ENCODE assay signal across 9 cellular contexts in the genomic region with DNA sequence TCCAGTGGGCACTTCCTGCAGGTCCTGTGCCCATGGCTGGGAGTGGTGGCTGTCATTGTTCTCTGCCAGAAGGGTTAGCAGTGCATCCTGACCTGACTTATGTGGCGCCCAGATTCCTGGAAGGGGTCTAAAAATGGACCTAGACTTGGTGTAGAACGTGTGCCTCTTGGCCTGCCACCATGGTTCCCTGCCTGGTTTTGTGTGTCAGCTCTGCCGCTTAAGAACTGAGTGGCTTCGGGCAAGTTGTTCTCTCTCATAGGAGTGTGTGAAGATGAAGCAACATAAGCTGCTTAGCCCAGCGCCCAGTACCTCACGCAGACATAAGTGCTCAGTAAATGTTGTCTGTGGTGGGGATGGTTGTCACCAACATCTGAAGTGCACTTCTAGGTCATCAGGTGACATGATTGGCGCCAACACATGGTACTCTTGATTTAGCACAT. TPM values are rescaled to one million over a fixed set of nuclear protein-coding genes. Genes with fewer than 3 reads are reported as not detected.
DNase-seq lines count a peak whose midpoint lies in the region; ATAC-seq and TF ChIP-seq lines count a peak whose summit lies in the region.
"Had no signal": no experiment of that assay in that cellular context is flagged by ENCODE, and none has a peak within 500 bp of the region (broad histone marks: within the 10 kb centered on the region; RNA-seq: fewer than 3 reads in every experiment).

No MANE protein-coding gene starts in this region.

- H3K27ac ChIP-seq in trophoblast cell (ENCODE audit: low read depth, low read length): peak overlapping the region; percentile 19

- H3K36me3 ChIP-seq in trophoblast cell (ENCODE audit: control insufficient read depth in 1 of 2, insufficient read depth in 2 of 2, low read length in 2 of 2): peaks cover 10 to 20% of the 10 kb centered on the region in 2 experiments

- no peaks in the 10 kb centered on the region for H3K27me3 ChIP-seq in trophoblast cell (ENCODE audit: insufficient read depth, low read length)

- H2BK120ac ChIP-seq in trophoblast cell (ENCODE audit: insufficient read depth, low read length, poor library complexity): no peak overlapping the region

- no peaks in the 10 kb centered on the region for H3K27me3 Mint-ChIP-seq in effector memory CD8-positive, alpha-beta T cell

- H3K18ac ChIP-seq in trophoblast cell (ENCODE audit: low read length): peak overlapping the region; percentile 19

- H4K12ac ChIP-seq in trophoblast cell (ENCODE audit: low read depth, low read length): no peak overlapping the region

- CTCF ChIA-PET in HEK293T (lab: Yijun Ruan, JAX): interaction anchor here (0.5 to 1.2 kb wide), 2 partner anchors 97 to 425 kb away, joined by 3 to 4 read pairs; no protein-coding TSS in a partner anchor

- H4K91ac ChIP-seq in trophoblast cell (ENCODE audit: low read depth, low read length): no peak overlapping the region

- DNase-seq in DMS153 treated with DMSO at 0.1 percent for 48 hours (lab: John Stamatoyannopoulos, UW; ENCODE audit: unreplicated experiment) (peak; percentile 51), NCI-H345 treated with DMSO at 0.1 percent for 48 hours (lab: John Stamatoyannopoulos, UW; ENCODE audit: unreplicated experiment) (peak; percentile 96), trophoblast cell (no peak), NCI-H2107 (lab: John Stamatoyannopoulos, UW) (no peak), HEK293T (ENCODE audit: extremely low spot score) (no peak), germinal center (ENCODE audit: low spot score) (no peak)
- DNase-seq in effector memory CD8-positive, alpha-beta T cell: no peak
- DNase-seq: MM.1S had no signal

- no peak overlapping the region for H3K23ac ChIP-seq in trophoblast cell (ENCODE audit: low read length)

- no peaks in the 10 kb centered on the region for H3K9me3 ChIP-seq in trophoblast cell (ENCODE audit: insufficient read depth, low read depth, low read length)

- peaks cover 14 to 21% of the 10 kb centered on the region in 2 experiments for H3K4me1 ChIP-seq in trophoblast cell (ENCODE audit: control insufficient read depth in 1 of 2, insufficient read depth in 2 of 2, low read length in 2 of 2)

- H3K4ac ChIP-seq in trophoblast cell (ENCODE audit: low read depth, low read length): no peak overlapping the region

- H2AK5ac ChIP-seq in trophoblast cell (ENCODE audit: low read length): no peak overlapping the region

- H3K4me1 Mint-ChIP-seq in effector memory CD8-positive, alpha-beta T cell (ENCODE audit: low read depth in 2 of 2): peaks cover 44 to 51% of the 10 kb centered on the region in 2 donors

- H4K8ac ChIP-seq in trophoblast cell (ENCODE audit: low read depth, low read length): no peak overlapping the region

- peaks cover 7% of the 10 kb centered on the region for H3K79me1 ChIP-seq in trophoblast cell (ENCODE audit: low read length)

- no peak overlapping the region for H2BK5ac ChIP-seq in trophoblast cell (ENCODE audit: low read depth, low read length, poor library complexity)

- no CpG with 5 or more reads among the region's 7 CpGs for WGBS in trophoblast cell (ENCODE audit: extremely low coverage, insufficient coverage, insufficient read length)

- no peak overlapping the region for H3K4me3 Mint-ChIP-seq in effector memory CD8-positive, alpha-beta T cell

- ATAC-seq in effector memory CD8-positive, alpha-beta T cell (replicated peaks): no peak
- no peak for ATAC-seq in HG02588 (IDR thresholded peaks at IDR 0.05; ENCODE audit: unreplicated experiment)

- H3K9me3 Mint-ChIP-seq in effector memory CD8-positive, alpha-beta T cell: no peaks in the 10 kb centered on the region

- no peak overlapping the region for H3K9ac ChIP-seq in trophoblast cell (ENCODE audit: low read length)

- peaks cover 77% of the 10 kb centered on the region for H3K36me3 Mint-ChIP-seq in effector memory CD8-positive, alpha-beta T cell (ENCODE audit: insufficient read depth)

- no peak overlapping the region for H2AFZ ChIP-seq in trophoblast cell (ENCODE audit: insufficient read depth, low read length, poor library complexity)

- peak overlapping the region; percentile 15 to 91 for H3K27ac Mint-ChIP-seq in effector memory CD8-positive, alpha-beta T cell

- H3K79me2 ChIP-seq in trophoblast cell (ENCODE audit: control insufficient read depth, insufficient read depth, low read length, poor library complexity): peaks cover 2% of the 10 kb centered on the region

- no peak overlapping the region for H3K4me2 ChIP-seq in trophoblast cell (ENCODE audit: low read length)

- no peak overlapping the region for H3K4me3 ChIP-seq in trophoblast cell (ENCODE audit: low read depth, low read length)

- POLR2A ChIA-PET in HEK293T (lab: Yijun Ruan, JAX): interaction anchor here (1.1 to 1.5 kb wide), 2 partner anchors 13 to 52 kb away, joined by 3 to 9 read pairs; a partner anchor contains a TSS

- peak overlapping the region; percentile 15 for H2BK12ac ChIP-seq in trophoblast cell (ENCODE audit: low read length)

- H3K14ac ChIP-seq in trophoblast cell (ENCODE audit: low read length): peak overlapping the region; percentile 12

TF ChIP-seq in HEK293T, 16 proteins besides CTCF, POLR2A, EP300 and RAD21:
- TF ChIP-seq FOXM1 (IDR thresholded peaks at IDR 0.05; ENCODE audit: borderline replicate concordance) (no peak), L3MBTL2 (conservative IDR thresholded peaks at IDR 0.05) (no peak), FOXA1 (IDR thresholded peaks at IDR 0.05) (no peak), LEF1 (IDR thresholded peaks at IDR 0.05; ENCODE audit: borderline replicate concordance) (no peak), BHLHE40 (IDR thresholded peaks at IDR 0.05; ENCODE audit: borderline replicate concordance) (no peak), CTBP1 (IDR thresholded peaks at IDR 0.05; ENCODE audit: borderline replicate concordance) (no peak), FOXK2 (IDR thresholded peaks at IDR 0.05) (no peak), SP1 (IDR thresholded peaks at IDR 0.05) (no peak), HDGF (IDR thresholded peaks at IDR 0.05; ENCODE audit: borderline replicate concordance) (no peak), NFRKB (IDR thresholded peaks at IDR 0.05) (no peak), SUZ12 (IDR thresholded peaks at IDR 0.05) (no peak), ZNF384 (IDR thresholded peaks at IDR 0.05) (no peak), TARDBP (IDR thresholded peaks at IDR 0.05) (no peak), ELF4 (IDR thresholded peaks at IDR 0.05) (no peak), ARNT (IDR thresholded peaks at IDR 0.05) (no peak)
- TF ChIP-seq, protein P1, sequence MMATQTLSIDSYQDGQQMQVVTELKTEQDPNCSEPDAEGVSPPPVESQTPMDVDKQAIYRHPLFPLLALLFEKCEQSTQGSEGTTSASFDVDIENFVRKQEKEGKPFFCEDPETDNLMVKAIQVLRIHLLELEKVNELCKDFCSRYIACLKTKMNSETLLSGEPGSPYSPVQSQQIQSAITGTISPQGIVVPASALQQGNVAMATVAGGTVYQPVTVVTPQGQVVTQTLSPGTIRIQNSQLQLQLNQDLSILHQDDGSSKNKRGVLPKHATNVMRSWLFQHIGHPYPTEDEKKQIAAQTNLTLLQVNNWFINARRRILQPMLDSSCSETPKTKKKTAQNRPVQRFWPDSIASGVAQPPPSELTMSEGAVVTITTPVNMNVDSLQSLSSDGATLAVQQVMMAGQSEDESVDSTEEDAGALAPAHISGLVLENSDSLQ (IDR thresholded peaks at IDR 0.05): no peak

RNA-seq across cellular contexts. Expression of a gene that starts 52.1 kb away (rescaled TPM):
- polyA plus RNA-seq in trophoblast cell (2013): 27.0 and 27.9 TPM in 2 replicates

Comparison
In these comparisons a context has a peak if more than half of its experiments do, and no peak if none do; other contexts are left out.
1. DNase-seq: peak in DMS153 treated with DMSO at 0.1 percent for 48 hours (single experiment) and NCI-H345 treated with DMSO at 0.1 percent for 48 hours (single experiment); none in effector memory CD8-positive, alpha-beta T cell (0 of 3), trophoblast cell (0 of 2), NCI-H2107 (single experiment), HEK293T (single experiment) and germinal center (single experiment).